ENCODE assay signal across 16 cellular contexts in the genomic region with DNA sequence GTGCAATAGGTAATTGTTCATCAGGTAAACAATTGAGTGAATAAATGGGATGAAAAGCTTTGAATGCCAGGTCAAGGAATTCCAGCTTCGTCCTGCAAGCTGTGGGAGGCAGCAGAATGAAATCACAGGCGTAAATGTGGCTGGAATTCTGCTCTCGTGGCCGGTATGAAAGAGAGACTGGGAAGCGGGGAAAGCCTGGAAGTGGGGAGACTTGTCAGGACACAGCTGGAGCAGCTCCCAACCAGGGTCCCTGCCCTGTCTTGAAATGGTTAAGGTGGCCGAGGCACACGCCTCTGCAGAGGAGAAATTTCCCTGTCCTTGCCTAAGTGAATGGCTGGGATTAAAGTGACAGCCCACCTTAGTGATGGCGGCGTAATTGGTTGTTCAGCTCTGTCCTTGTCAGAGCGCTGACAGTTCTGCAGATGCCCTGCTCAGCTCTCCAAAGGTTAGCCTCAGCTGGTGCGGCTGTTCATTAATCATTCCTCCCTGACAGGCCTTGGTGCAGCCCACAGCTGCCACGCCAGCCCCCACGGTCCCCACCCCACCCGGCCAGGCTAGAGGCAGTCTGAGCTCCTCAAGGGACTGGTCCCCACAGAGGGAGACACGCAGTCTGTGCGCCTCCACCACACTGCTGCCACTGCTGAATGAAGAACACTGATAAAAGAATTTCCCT.
DNase-seq lines count a peak whose midpoint lies in the region; ATAC-seq, FAIRE-seq and TF ChIP-seq lines count a peak whose summit lies in the region.
"Had no signal": no experiment of that assay in that cellular context is flagged by ENCODE, and none has a peak within 500 bp of the region (broad histone marks: within the 10 kb centered on the region; RNA-seq: fewer than 3 reads in every experiment).

No MANE protein-coding gene starts in this region.

- H3F3A ChIP-seq in neural progenitor cell (ENCODE audit: low read depth) = peaks cover 22% of the 10 kb centered on the region

- POLR2A ChIA-PET in HEK293T (lab: Yijun Ruan, JAX) (no interaction called here), RWPE1 (lab: Yijun Ruan, JAX; ENCODE audit: low non-redundant PET) (no interaction called here), H1 (lab: Charles Lee; ENCODE audit: partially characterized antibody) (interaction anchor here (0.8 to 16.7 kb wide), 9 partner anchors 9 to 44 kb away, joined by 3 to 190 read pairs (median 5); no protein-coding TSS in a partner anchor), T-cell (lab: Charles Lee) (no interaction called here)
- POLR2A ChIA-PET in activated CD4-positive, alpha-beta memory T cell treated with anti-CD3 and anti-CD28 coated beads for 36 hours (lab: Charles Lee) = no interaction called here

- H3K9me3 Mint-ChIP-seq in neural progenitor cell = peaks cover 18% of the 10 kb centered on the region
- H3K9me3 Mint-ChIP-seq in activated CD4-positive, alpha-beta memory T cell treated with anti-CD3 and anti-CD28 coated beads for 36 hours = peaks cover 20% of the 10 kb centered on the region
- H3K9me3 Mint-ChIP-seq in Calu3 (ENCODE audit: low read depth, unreplicated experiment) = no peaks in the 10 kb centered on the region
- H3K9me3 Mint-ChIP-seq in T-cell = peaks cover 15 to 24% (median 18%) of the 10 kb centered on the region in 3 donors

- H2BK120ac ChIP-seq in H1 (replicated peaks; ENCODE audit: low read depth, low read length) = no peak overlapping the region

- no peak overlapping the region for H3K56ac ChIP-seq in H1 (replicated peaks; ENCODE audit: insufficient read length, low read depth, low read length)

- H3K36me3 ChIP-seq in H1 (ENCODE audit: control insufficient read depth in 2 of 4, insufficient read depth in 4 of 4, low read length in 3 of 4) (0 out of 8 replicates have a peak, but pooled peaks cover 0 to 3% (median 0%) of the 10 kb centered on the region in 4 experiments), neural progenitor cell (no peaks in the 10 kb centered on the region)
- H3K36me3 ChIP-seq: Peyer's patch had no signal

- H2AK5ac ChIP-seq in H1 (ENCODE audit: low read depth, low read length) = no peak overlapping the region

- no peak overlapping the region for H2BK20ac ChIP-seq in H1 (ENCODE audit: low read length)

- H3K27me3 ChIP-seq in H1 (replicated peaks in 1 of 4; ENCODE audit: control insufficient read depth in 3 of 4, extremely low read depth in 1 of 4, insufficient read depth in 3 of 4, low read length in 3 of 4) (no peaks in the 10 kb centered on the region), neural progenitor cell (no peaks in the 10 kb centered on the region)
- H3K27me3 ChIP-seq: Peyer's patch had no signal

- H3K4me1 Mint-ChIP-seq in neural progenitor cell (peaks cover 27% of the 10 kb centered on the region), Calu3 (ENCODE audit: low read depth, unreplicated experiment) (no peaks in the 10 kb centered on the region), T-cell (no peaks in the 10 kb centered on the region)
- no peaks in the 10 kb centered on the region for H3K4me1 Mint-ChIP-seq in activated CD4-positive, alpha-beta memory T cell treated with anti-CD3 and anti-CD28 coated beads for 36 hours (ENCODE audit: low read depth)
- H3K4me1 Mint-ChIP-seq: CD4-positive, alpha-beta memory T cell had no signal

- TF ChIP-seq POLR2A in H1 (IDR thresholded peaks at IDR 0.05; ENCODE audit: control extremely low read depth in 1 of 2, low read depth in 2 of 2, low read length in 2 of 2) = no peak

- no peak for FAIRE-seq in H1 (lab: Jason Lieb, UNC)
- FAIRE-seq: G401.6 had no signal

- 79% methylated on average over 16 of the region's 16 CpGs; no CpG with 5 or more reads in 1 of the 2 experiments for WGBS in H1 (ENCODE audit: extremely low coverage in 1 of 2, insufficient coverage in 1 of 2, insufficient read length in 1 of 2, insufficient replicate concordance in 2 of 2, low coverage in 1 of 2, low lambda C conversion rate in 2 of 2, missing lambda C conversion rate in 1 of 2), 2 experiments

- no peak for TF ChIP-seq EP300 in H1 (IDR thresholded peaks at IDR 0.05; ENCODE audit: borderline replicate concordance in 1 of 2, low read depth in 2 of 2, low read length in 2 of 2)

- no peak overlapping the region for H2BK5ac ChIP-seq in H1 (ENCODE audit: low read depth, low read length)

- no TSS peak for BruUV-seq in Calu3 (replicated peaks; lab: Mats Ljungman, UMichigan)

- H3K4me2 ChIP-seq in H1 (ENCODE audit: insufficient read depth in 1 of 2, low read depth in 2 of 2, low read length in 2 of 2) (no peak overlapping the region), neural progenitor cell (peak overlapping the region; percentile 45)

- ATAC-seq in T-cell (replicated peaks in 1 of 4) = no peak

- H2AFZ ChIP-seq in H1 (ENCODE audit: low read length) = no peak overlapping the region
- H2AFZ ChIP-seq in neural progenitor cell (replicated peaks) = no peak overlapping the region

- H3K36me3 Mint-ChIP-seq in neural progenitor cell (peaks cover 2% of the 10 kb centered on the region), Calu3 (ENCODE audit: insufficient read depth, unreplicated experiment) (no peaks in the 10 kb centered on the region), T-cell (no peaks in the 10 kb centered on the region)
- H3K36me3 Mint-ChIP-seq in activated CD4-positive, alpha-beta memory T cell treated with anti-CD3 and anti-CD28 coated beads for 36 hours = no peaks in the 10 kb centered on the region

- H3K27ac ChIP-seq in RWPE1 (peak overlapping the region; percentile 41; the same call in 1 of the 2 replicates), H1 (ENCODE audit: low read depth, low read length) (no peak overlapping the region), neural progenitor cell (peak overlapping the region; percentile 39)
- H3K27ac ChIP-seq: Peyer's patch had no signal

- H4K20me1 ChIP-seq in H1 (replicated peaks in 1 of 2; ENCODE audit: control insufficient read depth in 1 of 2, insufficient read depth in 2 of 2, low read length in 2 of 2) (no peaks in the 10 kb centered on the region), neural progenitor cell (ENCODE audit: low read depth) (no peaks in the 10 kb centered on the region)

- H3K9ac ChIP-seq in H1 (replicated peaks in 1 of 4; ENCODE audit: extremely low read depth in 1 of 4, low read depth in 3 of 4, low read length in 3 of 4) = no peak overlapping the region
- H3K9ac ChIP-seq in neural progenitor cell = no peak overlapping the region

- no peaks in the 10 kb centered on the region for H3K79me1 ChIP-seq in H1 (ENCODE audit: low read depth, low read length)

- H3K27ac Mint-ChIP-seq in neural progenitor cell = no peak overlapping the region
- no peak overlapping the region for H3K27ac Mint-ChIP-seq in activated CD4-positive, alpha-beta memory T cell treated with anti-CD3 and anti-CD28 coated beads for 36 hours
- H3K27ac Mint-ChIP-seq in Calu3 (ENCODE audit: unreplicated experiment) = no peak overlapping the region
- no peak overlapping the region for H3K27ac Mint-ChIP-seq in T-cell
- H3K27ac Mint-ChIP-seq: CD4-positive, alpha-beta memory T cell had no signal

- H4K5ac ChIP-seq in H1 (ENCODE audit: insufficient read length, low read depth, low read length) = no peak overlapping the region

- 0 out of 2 replicates have a peak overlapping the region, but pooled peaks have one; percentile 78 for H4K8ac ChIP-seq in H1 (ENCODE audit: extremely low read depth, insufficient read depth, low read length)

- intact Hi-C loops in activated CD4-positive, alpha-beta memory T cell treated with anti-CD3 and anti-CD28 coated beads for 36 hours (cut with micrococcal nuclease) = no loop called here
- intact Hi-C loops in Calu3 (cut with micrococcal nuclease; ENCODE audit: unreplicated experiment) = no loop called here

- H3K4me3 ChIP-seq in H1 (ENCODE audit: extremely low read depth in 1 of 4, insufficient read depth in 2 of 4, low read depth in 3 of 4, low read length in 4 of 4) = no peak overlapping the region
- no peak overlapping the region for H3K4me3 ChIP-seq in neural progenitor cell
- H3K4me3 ChIP-seq: Peyer's patch had no signal

- H3K4me3 Mint-ChIP-seq in neural progenitor cell (peak overlapping the region; percentile 63), Calu3 (ENCODE audit: low read depth, unreplicated experiment) (no peak overlapping the region), T-cell (no peak overlapping the region)
- no peak overlapping the region for H3K4me3 Mint-ChIP-seq in activated CD4-positive, alpha-beta memory T cell treated with anti-CD3 and anti-CD28 coated beads for 36 hours
- H3K4me3 Mint-ChIP-seq: CD4-positive, alpha-beta memory T cell had no signal

- H3K79me2 ChIP-seq in H1 (ENCODE audit: control insufficient read depth in 1 of 2, insufficient read depth in 2 of 2, low read length in 2 of 2) (peaks cover 0 to 12% of the 10 kb centered on the region in 2 experiments; a peak in 1 of 4 replicates), neural progenitor cell (ENCODE audit: low read depth) (no peaks in the 10 kb centered on the region)

- H2BK12ac ChIP-seq in H1 (ENCODE audit: low read depth, low read length) = no peak overlapping the region

- no peak overlapping the region for H4K91ac ChIP-seq in H1 (replicated peaks; ENCODE audit: insufficient read length, low read length)

- H3K27me3 Mint-ChIP-seq in neural progenitor cell (ENCODE audit: insufficient read depth, low read depth) (peaks cover 7% of the 10 kb centered on the region), Calu3 (ENCODE audit: unreplicated experiment) (peaks cover 97% of the 10 kb centered on the region), T-cell (peaks cover 38 to 54% of the 10 kb centered on the region in 2 donors)
- H3K27me3 Mint-ChIP-seq in activated CD4-positive, alpha-beta memory T cell treated with anti-CD3 and anti-CD28 coated beads for 36 hours = peaks cover 46% of the 10 kb centered on the region

- H3K4me1 ChIP-seq in H1 (replicated peaks in 1 of 4; ENCODE audit: control insufficient read depth in 3 of 4, insufficient read depth in 4 of 4, low read length in 3 of 4) (no peaks in the 10 kb centered on the region; a peak in 1 of 7 replicates), neural progenitor cell (peaks cover 41% of the 10 kb centered on the region)
- H3K4me1 ChIP-seq: Peyer's patch had no signal

- H3K23me2 ChIP-seq in H1 (ENCODE audit: low read depth, low read length) = no peaks in the 10 kb centered on the region

- H3K9me3 ChIP-seq in H1 (ENCODE audit: insufficient read depth in 2 of 2, low read depth in 1 of 2, low read length in 1 of 2) (no peaks in the 10 kb centered on the region), neural progenitor cell (ENCODE audit: low read depth) (peaks cover 4% of the 10 kb centered on the region)
- H3K9me3 ChIP-seq: Peyer's patch had no signal

- no peak overlapping the region for H2BK15ac ChIP-seq in H1 (ENCODE audit: low read length)

- H3K18ac ChIP-seq in H1 (ENCODE audit: extremely low read depth, low read length) = no peak overlapping the region

- CTCF ChIA-PET in HEK293T (lab: Yijun Ruan, JAX) (no interaction called here), RWPE1 (lab: Yijun Ruan, JAX) (interaction anchor here (0.6 kb wide), 1 partner anchor 12 kb away, joined by 3 read pairs; no protein-coding TSS in a partner anchor), H1 (lab: Charles Lee; ENCODE audit: partially characterized antibody) (interaction anchor here (0.6 to 1.2 kb wide), 9 partner anchors 8 to 499 kb away, joined by 3 to 4 read pairs (median 3); no protein-coding TSS in a partner anchor), Calu3 (lab: Charles Lee) (no interaction called here), T-cell (lab: Charles Lee) (no interaction called here)
- CTCF ChIA-PET in activated CD4-positive, alpha-beta memory T cell treated with anti-CD3 and anti-CD28 coated beads for 36 hours (lab: Charles Lee) = no interaction called here

- TF ChIP-seq RAD21 in H1 (IDR thresholded peaks at IDR 0.05 in 1 of 2, conservative IDR thresholded peaks at IDR 0.05 in 1 of 2; ENCODE audit: low read depth in 2 of 2, low read length in 2 of 2) = no peak

- TF ChIP-seq CTCF in RWPE1 (conservative IDR thresholded peaks at IDR 0.05; ENCODE audit: low read depth) (no peak), H1 (IDR thresholded peaks at IDR 0.05; ENCODE audit: control extremely low read depth in 1 of 3, insufficient read depth in 1 of 3, low read depth in 1 of 3, low read length in 3 of 3) (no peak), neural progenitor cell (IDR thresholded peaks at IDR 0.05) (no peak), Calu3 (IDR thresholded peaks at IDR 0.05; ENCODE audit: unreplicated experiment) (no peak)

- H3K14ac ChIP-seq in H1 (ENCODE audit: insufficient read length) = no peak overlapping the region

- H3K4ac ChIP-seq in H1 (replicated peaks; ENCODE audit: insufficient read length, low read depth, low read length) = no peak overlapping the region

- DNase-seq in HEK293T (ENCODE audit: extremely low spot score) (no peak), RWPE1 (ENCODE audit: low spot score) (no peak), H1 (ENCODE audit: low read depth in 1 of 2, low spot score in 2 of 2) (peak in 1 of 2 experiments; percentile 39), neural progenitor cell (ENCODE audit: low spot score) (peak; percentile 54), Calu3 (no peak), T-cell (no peak), HK-2 (ENCODE audit: unreplicated experiment) (no peak)
- no peak for DNase-seq in activated CD4-positive, alpha-beta memory T cell treated with anti-CD3 and anti-CD28 coated beads for 36 hours
- DNase-seq: CD4-positive, alpha-beta memory T cell; DND-41; NCI-H1105 treated with DMSO at 0.1 percent for 48 hours; NCI-H187; NCI-H446; Peyer's patch; Right ventricle myocardium superior had no signal

- no peak overlapping the region for H3K23ac ChIP-seq in H1 (ENCODE audit: insufficient read length)

Comparison
In these comparisons a context has a peak if more than half of its experiments do, and no peak if none do; other contexts are left out.
1. CTCF ChIA-PET loops: an anchor here in RWPE1 (0.6 kb wide) and H1 (0.6 to 1.2 kb wide); none called in HEK293T, activated CD4-positive, alpha-beta memory T cell treated with anti-CD3 and anti-CD28 coated beads for 36 hours, Calu3 and T-cell.